Comparison of ENCODE assay signal across 18 cellular contexts in genomic region chr10:75159519-75159918, GRCh38. TPM values are rescaled to one million over a fixed set of nuclear protein-coding genes. Genes with fewer than 3 reads are reported as not detected.
DNase-seq lines count a peak whose midpoint lies in the region; ATAC-seq, FAIRE-seq and TF ChIP-seq lines count a peak whose summit lies in the region.
"Had no signal": no experiment of that assay in that cellular context is flagged by ENCODE, and none has a peak within 500 bp of the region (broad histone marks: within the 10 kb centered on the region; RNA-seq: fewer than 3 reads in every experiment).

No MANE protein-coding gene starts in this region.

- no peaks in the 10 kb centered on the region for H3K9me3 ChIP-seq in GM23248 (ENCODE audit: low read depth)
- H3K9me3 ChIP-seq: body of pancreas, HAP-1, neutrophil, tibial nerve had no signal

- no peak for TF ChIP-seq CTCF in AG10803 (conservative IDR thresholded peaks at IDR 0.05; ENCODE audit: low read length)
- TF ChIP-seq CTCF in omental fat pad (IDR thresholded peaks at IDR 0.05): no peak

- no peak overlapping the region for H3K9ac ChIP-seq in GM23248

- in situ Hi-C loops in GM23248 (cut with MboI): no loop called here

- H3K27me3 ChIP-seq in GM23248 (replicated peaks; ENCODE audit: insufficient read depth): no peaks in the 10 kb centered on the region
- H3K27me3 ChIP-seq: body of pancreas, neutrophil, tibial nerve had no signal

- H3K27ac Mint-ChIP-seq in activated naive CD8-positive, alpha-beta T cell treated with anti-CD3 and anti-CD28 coated beads, Interleukin-2, amount 50 U/mL, for 24 hours: peak overlapping the region; percentile 24

- H3K9me3 Mint-ChIP-seq in activated naive CD8-positive, alpha-beta T cell treated with anti-CD3 and anti-CD28 coated beads, Interleukin-2, amount 50 U/mL, for 24 hours: no peaks in the 10 kb centered on the region

- H3F3A ChIP-seq in GM23248 (ENCODE audit: insufficient read depth): no peaks in the 10 kb centered on the region

- peaks cover 98% of the 10 kb centered on the region for H3K79me2 ChIP-seq in GM23248 (ENCODE audit: insufficient read depth)

- peaks cover 23% of the 10 kb centered on the region for H3K4me1 Mint-ChIP-seq in activated naive CD8-positive, alpha-beta T cell treated with anti-CD3 and anti-CD28 coated beads, Interleukin-2, amount 50 U/mL, for 24 hours

- ATAC-seq in activated naive CD8-positive, alpha-beta T cell treated with anti-CD3 and anti-CD28 coated beads, Interleukin-2, amount 50 U/mL, for 24 hours: no peak
- no peak for ATAC-seq in GM21619 (IDR thresholded peaks at IDR 0.05; ENCODE audit: unreplicated experiment)
- no peak for ATAC-seq in omental fat pad (ENCODE audit: low FRiP score)
- ATAC-seq in HG03469 (IDR thresholded peaks at IDR 0.05; ENCODE audit: unreplicated experiment): no peak
- ATAC-seq: body of pancreas had no signal

- peaks cover 17% of the 10 kb centered on the region for H3K36me3 Mint-ChIP-seq in activated naive CD8-positive, alpha-beta T cell treated with anti-CD3 and anti-CD28 coated beads, Interleukin-2, amount 50 U/mL, for 24 hours (ENCODE audit: low read depth)

- DNase-seq in AG10803 (ENCODE audit: low read depth) (peak; percentile 22), GM23248 (peak; percentile 35), myocyte (ENCODE audit: low read depth) (peak; percentile 58), omental fat pad (ENCODE audit: low spot score) (no peak), RCC 7860 (ENCODE audit: low spot score) (no peak)
- no peak for DNase-seq in activated naive CD8-positive, alpha-beta T cell treated with anti-CD3 and anti-CD28 coated beads, Interleukin-2, amount 50 U/mL, for 24 hours
- DNase-seq: activated effector memory CD4-positive, alpha-beta T cell treated with anti-CD3 and anti-CD28 coated beads, Interleukin-2, amount 50 U/mL, for 16 hours; body of pancreas; NCI-H2081; NCI-H524 treated with DMSO at 0.1 percent for 48 hours had no signal

- WGBS in GM23248 (ENCODE audit: low coverage in 1 of 2, low lambda C conversion rate in 2 of 2, missing lambda C conversion rate in 2 of 2), 2 experiments: 38 to 40% methylated on average over 4 of the region's 4 CpGs

- H3K27ac ChIP-seq in GM23248: no peak overlapping the region
- H3K27ac ChIP-seq: body of pancreas, neutrophil, SK-N-MC, tibial nerve had no signal

- H2AFZ ChIP-seq in GM23248: no peak overlapping the region

- no peak overlapping the region for H3K4me2 ChIP-seq in GM23248 (ENCODE audit: unreplicated experiment)

- H3K9me2 ChIP-seq in GM23248 (ENCODE audit: insufficient read depth): no peaks in the 10 kb centered on the region

- FAIRE-seq in RCC 7860 (lab: Jason Lieb, UNC): no peak
- FAIRE-seq: keratinocyte, TTC549 had no signal

- H3K4me3 ChIP-seq in AG10803 (ENCODE audit: low read length) (no peak overlapping the region), GM23248 (no peak overlapping the region)
- H3K4me3 ChIP-seq: body of pancreas, HAP-1, SK-N-MC, tibial nerve had no signal

- 0 out of 2 replicates have a peak, but pooled peaks cover 5% of the 10 kb centered on the region for H3K4me1 ChIP-seq in GM23248 (ENCODE audit: insufficient read depth)
- H3K4me1 ChIP-seq: body of pancreas, HAP-1 had no signal

- no peaks in the 10 kb centered on the region for H4K20me1 ChIP-seq in GM23248 (ENCODE audit: insufficient read depth)

- H3K4me3 Mint-ChIP-seq in activated naive CD8-positive, alpha-beta T cell treated with anti-CD3 and anti-CD28 coated beads, Interleukin-2, amount 50 U/mL, for 24 hours: no peak overlapping the region

- H3K36me3 ChIP-seq in GM23248 (ENCODE audit: low read depth): no peaks in the 10 kb centered on the region
- H3K36me3 ChIP-seq: HAP-1 had no signal

- H3K27me3 Mint-ChIP-seq in activated naive CD8-positive, alpha-beta T cell treated with anti-CD3 and anti-CD28 coated beads, Interleukin-2, amount 50 U/mL, for 24 hours: no peaks in the 10 kb centered on the region

RNA-seq across cellular contexts. Expression of gene SAMD8, which starts 48.1 kb away (rescaled TPM):
- total RNA-seq in GM23248 (2014; rRNA removed; shearing (Covaris generic)): 30.5 and 31.5 TPM in 2 replicates
- polyA plus RNA-seq in GM23248 (2016; fragmentation: Nextera tagmentation; extraction: Ambion mirVana): 16.8 and 16.9 TPM in 2 replicates
- total RNA-seq in myocyte: 40.1 and 40.5 TPM in 2 replicates
- polyA plus RNA-seq in myocyte (2012): 10.9 TPM
- total RNA-seq in omental fat pad: 10 to 100 TPM; 38.9 to 54.2 (median 43.7) TPM

RNA-seq across cellular contexts. Expression of gene VDAC2, which starts 51.1 kb away (rescaled TPM):
- 145 and 147 TPM in 2 replicates for total RNA-seq in GM23248 (2014; rRNA removed; shearing (Covaris generic))
- polyA plus RNA-seq in GM23248 (2016; fragmentation: Nextera tagmentation; extraction: Ambion mirVana): 259 and 268 TPM in 2 replicates
- 253 and 273 TPM in 2 replicates for total RNA-seq in myocyte
- 214 TPM for polyA plus RNA-seq in myocyte (2012)
- 100 to 1,000 TPM; 111 to 143 (median 131) TPM for total RNA-seq in omental fat pad

Comparison
In these comparisons a context has a peak if more than half of its experiments do, and no peak if none do; other contexts are left out.
1. DNase-seq: peak in AG10803 (single experiment), GM23248 (single experiment) and myocyte (single experiment); none in activated naive CD8-positive, alpha-beta T cell treated with anti-CD3 and anti-CD28 coated beads, Interleukin-2, amount 50 U/mL, for 24 hours (single experiment), omental fat pad (single experiment) and RCC 7860 (single experiment).